8 cellular contexts compared by ENCODE assay signal in genomic region chr14:68685419-68686211, GRCh38.
DNase-seq lines count a peak whose midpoint lies in the region; ATAC-seq, FAIRE-seq and TF ChIP-seq lines count a peak whose summit lies in the region.

No MANE protein-coding gene starts in this region.

- no peak for TF ChIP-seq POLR2A in sigmoid colon (IDR thresholded peaks at IDR 0.05)

- no peaks in the 10 kb centered on the region for H3K36me3 Mint-ChIP-seq in activated CD4-positive, alpha-beta T cell treated with anti-CD3 and anti-CD28 coated beads for 36 hours (ENCODE audit: low read depth)

- peak; percentile 80 for ATAC-seq in GM21423 (IDR thresholded peaks at IDR 0.05; ENCODE audit: unreplicated experiment)
- ATAC-seq in activated CD4-positive, alpha-beta T cell treated with anti-CD3 and anti-CD28 coated beads for 36 hours = peak; percentile 87
- ATAC-seq in left lobe of liver = no peak

- peak overlapping the region; percentile 31 for H3K4me3 Mint-ChIP-seq in activated CD4-positive, alpha-beta T cell treated with anti-CD3 and anti-CD28 coated beads for 36 hours

- no peaks in the 10 kb centered on the region for H3K9me3 ChIP-seq in effector memory CD4-positive, alpha-beta T cell (ENCODE audit: control insufficient read depth, low read length)
- H3K9me3 ChIP-seq in sigmoid colon = no peaks in the 10 kb centered on the region

- peak overlapping the region; percentile 81 for H3K27ac Mint-ChIP-seq in activated CD4-positive, alpha-beta T cell treated with anti-CD3 and anti-CD28 coated beads for 36 hours

- no peak for TF ChIP-seq EP300 in sigmoid colon (IDR thresholded peaks at IDR 0.05)

- no peaks in the 10 kb centered on the region for H3K9me3 Mint-ChIP-seq in activated CD4-positive, alpha-beta T cell treated with anti-CD3 and anti-CD28 coated beads for 36 hours (ENCODE audit: low read depth)

- no peak overlapping the region for H3K4me3 ChIP-seq in effector memory CD4-positive, alpha-beta T cell (ENCODE audit: insufficient read depth, low read depth, low read length, poor library complexity, severe bottlenecking)
- H3K4me3 ChIP-seq in sigmoid colon = no peak overlapping the region

- H3K27ac ChIP-seq in effector memory CD4-positive, alpha-beta T cell (ENCODE audit: insufficient read depth, low read length, poor library complexity, severe bottlenecking) = peak overlapping the region; percentile 79
- H3K27ac ChIP-seq in sigmoid colon = peak overlapping the region in 3 of 4 donors; percentile 4 to 80 (median 75)

- H3K27me3 ChIP-seq in effector memory CD4-positive, alpha-beta T cell (replicated peaks; ENCODE audit: control insufficient read depth, insufficient read depth, low read length, poor library complexity, severe bottlenecking) = no peaks in the 10 kb centered on the region
- no peaks in the 10 kb centered on the region for H3K27me3 ChIP-seq in sigmoid colon

- H3K4me1 ChIP-seq in effector memory CD4-positive, alpha-beta T cell (ENCODE audit: control insufficient read depth, insufficient read depth, low read length, poor library complexity, severe bottlenecking) = peaks cover 48% of the 10 kb centered on the region
- H3K4me1 ChIP-seq in sigmoid colon = peaks cover 0 to 85% (median 55%) of the 10 kb centered on the region in 4 donors

- no peak for TF ChIP-seq CTCF in sigmoid colon (IDR thresholded peaks at IDR 0.05)

- H3K36me3 ChIP-seq in effector memory CD4-positive, alpha-beta T cell (ENCODE audit: control insufficient read depth, insufficient read depth, low read length) = no peaks in the 10 kb centered on the region
- no peaks in the 10 kb centered on the region for H3K36me3 ChIP-seq in sigmoid colon

- peaks cover 57% of the 10 kb centered on the region for H3K4me1 Mint-ChIP-seq in activated CD4-positive, alpha-beta T cell treated with anti-CD3 and anti-CD28 coated beads for 36 hours

- CTCF ChIA-PET in activated CD4-positive, alpha-beta T cell treated with anti-CD3 and anti-CD28 coated beads for 36 hours (lab: Charles Lee) = interaction anchor here (0.7 to 2.3 kb wide), 11 partner anchors 8 to 741 kb away, joined by 3 to 16 read pairs (median 4); no protein-coding TSS in a partner anchor

- H3K27me3 Mint-ChIP-seq in activated CD4-positive, alpha-beta T cell treated with anti-CD3 and anti-CD28 coated beads for 36 hours = no peaks in the 10 kb centered on the region

- 60 to 86% methylated on average over 12 of the region's 12 CpGs for WGBS in sigmoid colon, 2 donors

- POLR2A ChIA-PET in activated CD4-positive, alpha-beta T cell treated with anti-CD3 and anti-CD28 coated beads for 36 hours (lab: Charles Lee) = interaction anchor here (0.7 to 1.5 kb wide), 6 partner anchors 8 to 110 kb away, joined by 3 to 13 read pairs (median 4); partner anchors contain the start of gene ZFP36L1

- FAIRE-seq in HTR-8/SVneo (lab: Jason Lieb, UNC) = peak; percentile 97

- intact Hi-C loops in activated CD4-positive, alpha-beta T cell treated with anti-CD3 and anti-CD28 coated beads for 36 hours (cut with DNase I, micrococcal nuclease) = loop anchor here (1.0 to 5.0 kb wide), 12 partner anchors 21 to 475 kb away; partner anchors contain the start of gene ZFP36L1 (in 1 of the 2)
- intact Hi-C loops in sigmoid colon (cut with DNase I) = no loop called here

- DNase-seq in COLO668 (lab: John Stamatoyannopoulos, UW; ENCODE audit: unreplicated experiment) (peak; percentile 38), HTR-8/SVneo (ENCODE audit: insufficient read length, low spot score) (peak; percentile 86), sigmoid colon (peak; percentile 63), left lobe of liver (ENCODE audit: low spot score) (no peak), AML-193 (lab: John Stamatoyannopoulos, UW) (no peak)
- peak; percentile 86 for DNase-seq in activated CD4-positive, alpha-beta T cell treated with anti-CD3 and anti-CD28 coated beads for 36 hours
- DNase-seq in effector memory CD4-positive, alpha-beta T cell = peak; percentile 76 to 90 (median 84)

Comparison
In these comparisons a context has a peak if more than half of its experiments do, and no peak if none do; other contexts are left out.
1. DNase-seq: peak in COLO668 (single experiment), HTR-8/SVneo (single experiment), activated CD4-positive, alpha-beta T cell treated with anti-CD3 and anti-CD28 coated beads for 36 hours (single experiment), effector memory CD4-positive, alpha-beta T cell (3 of 3) and sigmoid colon (single experiment); none in left lobe of liver (single experiment) and AML-193 (0 of 2).